Comparison of ENCODE assay signal across 14 cellular contexts in the genomic region with DNA sequence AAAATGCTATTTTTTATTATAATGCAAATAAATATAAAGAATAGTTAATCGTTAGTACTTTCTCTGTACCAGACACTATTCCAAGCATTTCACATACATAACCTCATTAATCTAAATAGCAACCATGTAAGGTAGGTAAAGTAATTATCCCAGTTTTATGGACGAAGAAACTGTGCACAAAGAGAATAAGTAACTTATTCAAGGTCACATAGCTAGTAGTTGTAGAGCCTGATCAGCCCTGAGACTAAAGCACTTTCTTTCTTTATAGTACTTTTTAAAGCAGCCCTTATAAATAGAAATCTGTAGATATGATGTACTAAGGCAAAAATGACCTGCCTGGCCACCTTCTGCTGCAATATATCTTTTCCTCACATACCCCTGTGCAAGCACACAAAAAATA.
DNase-seq lines count a peak whose midpoint lies in the region; ATAC-seq, FAIRE-seq and TF ChIP-seq lines count a peak whose summit lies in the region.
"Had no signal": no experiment of that assay in that cellular context is flagged by ENCODE, and none has a peak within 500 bp of the region (broad histone marks: within the 10 kb centered on the region; RNA-seq: fewer than 3 reads in every experiment).

No MANE protein-coding gene starts in this region.

- H3K4me2 ChIP-seq in HepG2 (ENCODE audit: low read depth, low read length) (no peak overlapping the region), PC-3 (ENCODE audit: low read length) (no peak overlapping the region)
- H3K4me2 ChIP-seq: BLaER1 treated with 17β-estradiol and CSF1 and Interleukin-3, amounts not matched to agents 10 nM and 100 nM had no signal

- TF ChIP-seq RAD21 in HepG2 (CRISPR knock-in tag; IDR thresholded peaks at IDR 0.05) = no peak

- H3K4me3 ChIP-seq in HepG2 (replicated peaks in 1 of 3; ENCODE audit: insufficient read depth in 1 of 3, low read depth in 2 of 3, low read length in 3 of 3) = no peak overlapping the region
- H3K4me3 ChIP-seq in right lobe of liver = no peak overlapping the region
- no peak overlapping the region for H3K4me3 ChIP-seq in mucosa of descending colon
- H3K4me3 ChIP-seq in small intestine (ENCODE audit: low read depth in 1 of 2, low read length in 2 of 2) = no peak overlapping the region
- H3K4me3 ChIP-seq in PC-3 (ENCODE audit: low read length) = no peak overlapping the region
- H3K4me3 ChIP-seq: BLaER1 treated with 17β-estradiol and CSF1 and Interleukin-3, amounts not matched to agents 10 nM and 100 nM had no signal

- DNase-seq in HepG2 (ENCODE audit: low spot score) (no peak), right lobe of liver (no peak), mucosa of descending colon (peak in 1 of 3 donors; percentile 10), small intestine (peak; percentile 62), PC-3 (no peak)
- DNase-seq: Calu3; CD8-positive, alpha-beta T cell; DMS79 treated with DMSO at 0.1 percent for 48 hours; GF-D8; GOT3; H9 had no signal

- intact Hi-C loops in HepG2 (cut with micrococcal nuclease; ENCODE audit: unreplicated experiment) (loop anchor here (2.0 kb wide), 1 partner anchor 1605 kb away; no protein-coding TSS in a partner anchor), right lobe of liver (cut with DNase I) (no loop called here), mucosa of descending colon (cut with DNase I, micrococcal nuclease) (no loop called here), PC-3 (cut with micrococcal nuclease) (no loop called here)

- TF ChIP-seq CTCF in HepG2 (CRISPR knock-in tag; IDR thresholded peaks at IDR 0.05) (no peak), right lobe of liver (IDR thresholded peaks at IDR 0.05) (no peak), mucosa of descending colon (IDR thresholded peaks at IDR 0.05) (no peak), PC-3 (conservative IDR thresholded peaks at IDR 0.05; ENCODE audit: low read depth, low read length) (no peak)

- H3K36me3 ChIP-seq in HepG2 (replicated peaks in 1 of 2; ENCODE audit: control insufficient read depth in 1 of 2, insufficient read depth in 2 of 2, low read length in 2 of 2) = no peaks in the 10 kb centered on the region
- no peaks in the 10 kb centered on the region for H3K36me3 ChIP-seq in right lobe of liver
- H3K36me3 ChIP-seq in mucosa of descending colon (ENCODE audit: low read depth) = no peaks in the 10 kb centered on the region
- peaks cover 0 to 4% of the 10 kb centered on the region in 2 donors for H3K36me3 ChIP-seq in small intestine (ENCODE audit: control insufficient read depth in 2 of 2, insufficient read depth in 2 of 2, low read length in 2 of 2)
- H3K36me3 ChIP-seq in PC-3 (ENCODE audit: low read depth, low read length) = peaks cover 2% of the 10 kb centered on the region; the same call in 1 of the 2 replicates
- H3K36me3 ChIP-seq: BLaER1 treated with 17β-estradiol and CSF1 and Interleukin-3, amounts not matched to agents 10 nM and 100 nM had no signal

- H3K27ac ChIP-seq in HepG2 (ENCODE audit: extremely low read length, insufficient read depth, low read length) (no peak overlapping the region), right lobe of liver (no peak overlapping the region), small intestine (ENCODE audit: low read depth in 1 of 2, low read length in 1 of 2) (no peak overlapping the region), PC-3 (ENCODE audit: low read length) (no peak overlapping the region)
- H3K27ac ChIP-seq: BLaER1 treated with 17β-estradiol and CSF1 and Interleukin-3, amounts not matched to agents 10 nM and 100 nM had no signal

- H3K9me2 ChIP-seq in PC-3 (replicated peaks; ENCODE audit: low read length) = no peaks in the 10 kb centered on the region

- CTCF ChIA-PET in HepG2 (lab: Yijun Ruan, JAX; ENCODE audit: low intra/inter-chr PET ratio, low total read pairs) (no interaction called here), PC-3 (lab: Charles Lee) (no interaction called here)

- H3K79me2 ChIP-seq in HepG2 (ENCODE audit: insufficient read depth, low read length) (no peaks in the 10 kb centered on the region), PC-3 (ENCODE audit: low read length) (no peaks in the 10 kb centered on the region)

- FAIRE-seq in HepG2 (lab: Jason Lieb, UNC) (no peak), small intestine (lab: Jason Lieb, UNC) (no peak)

- no peak for TF ChIP-seq EP300 in HepG2 (IDR thresholded peaks at IDR 0.05; ENCODE audit: low read depth in 2 of 2, low read length in 2 of 2)
- TF ChIP-seq EP300 in HepG2 (CRISPR knock-in tag; IDR thresholded peaks at IDR 0.05; ENCODE audit: borderline replicate concordance) = no peak

- H3K9ac ChIP-seq in HepG2 (ENCODE audit: insufficient read depth, low read depth, low read length) = no peak overlapping the region
- no peak overlapping the region for H3K9ac ChIP-seq in PC-3 (ENCODE audit: low read length)
- H3K9ac ChIP-seq: BLaER1 treated with 17β-estradiol and CSF1 and Interleukin-3, amounts not matched to agents 10 nM and 100 nM had no signal

- H2AFZ ChIP-seq in HepG2 (ENCODE audit: low read length) = no peak overlapping the region
- H2AFZ ChIP-seq in PC-3 (ENCODE audit: low read length) = no peak overlapping the region

- H3K9me3 ChIP-seq in HepG2 (ENCODE audit: low read length) = no peaks in the 10 kb centered on the region
- no peaks in the 10 kb centered on the region for H3K9me3 ChIP-seq in right lobe of liver
- H3K9me3 ChIP-seq in mucosa of descending colon = no peaks in the 10 kb centered on the region
- H3K9me3 ChIP-seq in small intestine (ENCODE audit: control insufficient read depth, low read depth) = no peaks in the 10 kb centered on the region
- no peaks in the 10 kb centered on the region for H3K9me3 ChIP-seq in PC-3 (ENCODE audit: low read length)
- H3K9me3 ChIP-seq: BLaER1 treated with 17β-estradiol and CSF1 and Interleukin-3, amounts not matched to agents 10 nM and 100 nM had no signal

- H3F3A ChIP-seq in PC-3 (ENCODE audit: low read length, unreplicated experiment) = no peaks in the 10 kb centered on the region

- WGBS in HepG2 (ENCODE audit: low lambda C conversion rate) = 63% methylated on average over 2 of the region's 2 CpGs
- 64% methylated on average over 2 of the region's 2 CpGs for WGBS in right lobe of liver (ENCODE audit: insufficient coverage, low coverage, low lambda C conversion rate, missing lambda C conversion rate)
- WGBS in small intestine, 3 donors = 16 to 57% (median 40%) methylated on average over 2 of the region's 2 CpGs

- no peaks in the 10 kb centered on the region for H3K27me3 ChIP-seq in HepG2 (ENCODE audit: control insufficient read depth in 1 of 2, insufficient read depth in 2 of 2, low read length in 2 of 2)
- no peaks in the 10 kb centered on the region for H3K27me3 ChIP-seq in right lobe of liver
- H3K27me3 ChIP-seq in small intestine (ENCODE audit: control insufficient read depth in 2 of 2, insufficient read depth in 2 of 2, low read length in 2 of 2) = no peaks in the 10 kb centered on the region
- no peaks in the 10 kb centered on the region for H3K27me3 ChIP-seq in PC-3 (ENCODE audit: low read length)
- H3K27me3 ChIP-seq: BLaER1 treated with 17β-estradiol and CSF1 and Interleukin-3, amounts not matched to agents 10 nM and 100 nM had no signal

- H3K4me1 ChIP-seq in HepG2 (ENCODE audit: insufficient read depth, low read length) (peaks cover 23% of the 10 kb centered on the region), right lobe of liver (no peaks in the 10 kb centered on the region), mucosa of descending colon (ENCODE audit: low read depth) (peaks cover 17% of the 10 kb centered on the region), small intestine (ENCODE audit: control insufficient read depth in 2 of 2, insufficient read depth in 1 of 2, low read depth in 1 of 2, low read length in 1 of 2) (peaks cover 0 to 5% of the 10 kb centered on the region in 2 donors), PC-3 (ENCODE audit: insufficient read depth, low read length) (peaks cover 47% of the 10 kb centered on the region)

- in situ Hi-C loops in HepG2 (cut with HindIII; ENCODE audit: extremely low pct_ligation_motif_present, low pct_unique_long_range_greater_than_20kb) = no loop called here

- H4K20me1 ChIP-seq in HepG2 (ENCODE audit: insufficient read depth, low read length) (no peaks in the 10 kb centered on the region), PC-3 (ENCODE audit: low read length) (no peaks in the 10 kb centered on the region)
- H4K20me1 ChIP-seq: BLaER1 treated with 17β-estradiol and CSF1 and Interleukin-3, amounts not matched to agents 10 nM and 100 nM had no signal

- BruUV-seq in HepG2 (replicated peaks; lab: Mats Ljungman, UMichigan) (no TSS peak), PC-3 (replicated peaks; lab: Mats Ljungman, UMichigan) (no TSS peak)

- TF ChIP-seq POLR2A in HepG2 (IDR thresholded peaks at IDR 0.05; ENCODE audit: insufficient read depth in 1 of 2, low read depth in 2 of 2, low read length in 2 of 2) (no peak), right lobe of liver (IDR thresholded peaks at IDR 0.05) (no peak)

- POLR2A ChIA-PET in HepG2 (lab: Yijun Ruan, JAX) = no interaction called here
- POLR2A ChIA-PET in PC-3 (lab: Charles Lee; ENCODE audit: unreplicated experiment) = no interaction called here

- ATAC-seq in HepG2 (peak; percentile 59), right lobe of liver (no peak), mucosa of descending colon (peak; percentile 87), GM18861 (IDR thresholded peaks at IDR 0.05; ENCODE audit: unreplicated experiment) (no peak), PC-3 (no peak), SK-N-SH treated with all-trans-retinoic acid at 6 μM for 48 hours (no peak)
- ATAC-seq: CD8-positive, alpha-beta T cell had no signal

TF ChIP-seq in HepG2, 621 proteins besides CTCF, POLR2A, EP300 and RAD21:
- TF ChIP-seq ZNF703 (CRISPR knock-in tag; IDR thresholded peaks at IDR 0.05; ENCODE audit: borderline replicate concordance) (no peak), KLF15 (CRISPR knock-in tag; IDR thresholded peaks at IDR 0.05; ENCODE audit: borderline replicate concordance) (no peak)

TF ChIP-seq in SK-N-SH treated with all-trans-retinoic acid at 6 μM for 48 hours, 23 proteins besides CTCF, POLR2A, EP300 and RAD21:
- no peak for TF ChIP-seq GLIS3 (CRISPR knock-in tag; IDR thresholded peaks at IDR 0.05)
- TF ChIP-seq, protein P1, sequence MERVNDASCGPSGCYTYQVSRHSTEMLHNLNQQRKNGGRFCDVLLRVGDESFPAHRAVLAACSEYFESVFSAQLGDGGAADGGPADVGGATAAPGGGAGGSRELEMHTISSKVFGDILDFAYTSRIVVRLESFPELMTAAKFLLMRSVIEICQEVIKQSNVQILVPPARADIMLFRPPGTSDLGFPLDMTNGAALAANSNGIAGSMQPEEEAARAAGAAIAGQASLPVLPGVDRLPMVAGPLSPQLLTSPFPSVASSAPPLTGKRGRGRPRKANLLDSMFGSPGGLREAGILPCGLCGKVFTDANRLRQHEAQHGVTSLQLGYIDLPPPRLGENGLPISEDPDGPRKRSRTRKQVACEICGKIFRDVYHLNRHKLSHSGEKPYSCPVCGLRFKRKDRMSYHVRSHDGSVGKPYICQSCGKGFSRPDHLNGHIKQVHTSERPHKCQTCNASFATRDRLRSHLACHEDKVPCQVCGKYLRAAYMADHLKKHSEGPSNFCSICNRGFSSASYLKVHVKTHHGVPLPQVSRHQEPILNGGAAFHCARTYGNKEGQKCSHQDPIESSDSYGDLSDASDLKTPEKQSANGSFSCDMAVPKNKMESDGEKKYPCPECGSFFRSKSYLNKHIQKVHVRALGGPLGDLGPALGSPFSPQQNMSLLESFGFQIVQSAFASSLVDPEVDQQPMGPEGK (CRISPR knock-in tag; IDR thresholded peaks at IDR 0.05; ENCODE audit: borderline replicate concordance) = no peak

Comparison
In these comparisons a context has a peak if more than half of its experiments do, and no peak if none do; other contexts are left out.
1. ATAC-seq: peak in HepG2 (single experiment) and mucosa of descending colon (single experiment); none in right lobe of liver (0 of 4), GM18861 (single experiment), PC-3 (single experiment) and SK-N-SH treated with all-trans-retinoic acid at 6 μM for 48 hours (single experiment).